ENCODE assay signal across 9 cellular contexts in genomic region chr16:27241658-27242057, GRCh38. TPM values are rescaled to one million over a fixed set of nuclear protein-coding genes. Genes with fewer than 3 reads are reported as not detected.
DNase-seq lines count a peak whose midpoint lies in the region; FAIRE-seq lines count a peak whose summit lies in the region.
"Had no signal": no experiment of that assay in that cellular context is flagged by ENCODE, and none has a peak within 500 bp of the region (broad histone marks: within the 10 kb centered on the region; RNA-seq: fewer than 3 reads in every experiment).

No MANE protein-coding gene starts in this region.

- no peaks in the 10 kb centered on the region for H3K36me3 ChIP-seq in small intestine (ENCODE audit: control insufficient read depth in 2 of 2, insufficient read depth in 2 of 2, low read length in 2 of 2)

- no peak for FAIRE-seq in small intestine (lab: Jason Lieb, UNC)

- peak overlapping the region; percentile 22 to 76 for H3K27ac ChIP-seq in small intestine (ENCODE audit: low read depth in 1 of 2, low read length in 1 of 2)

- H3K4me3 Mint-ChIP-seq in activated CD4-positive, alpha-beta memory T cell treated with anti-CD3 and anti-CD28 coated beads, Interleukin-2, amount 10 ng/mL, durations not matched to agents 7 days and 5 days: no peak overlapping the region

- H3K27ac Mint-ChIP-seq in activated CD4-positive, alpha-beta memory T cell treated with anti-CD3 and anti-CD28 coated beads, Interleukin-2, amount 10 ng/mL, durations not matched to agents 7 days and 5 days: no peak overlapping the region

- peaks cover 89% of the 10 kb centered on the region for H3K4me1 Mint-ChIP-seq in activated CD4-positive, alpha-beta memory T cell treated with anti-CD3 and anti-CD28 coated beads, Interleukin-2, amount 10 ng/mL, durations not matched to agents 7 days and 5 days

- POLR2A ChIA-PET in activated CD4-positive, alpha-beta memory T cell treated with anti-CD3 and anti-CD28 coated beads, Interleukin-2, amount 10 ng/mL, durations not matched to agents 7 days and 5 days (lab: Charles Lee): interaction anchor here (12.0 to 14.5 kb wide), 2 partner anchors 31 to 77 kb away, joined by 243 to 448 read pairs; partner anchors contain the start of genes IL4R and NSMCE1

- no peaks in the 10 kb centered on the region for H3K27me3 ChIP-seq in small intestine (ENCODE audit: control insufficient read depth in 2 of 2, insufficient read depth in 2 of 2, low read length in 2 of 2)

- 75 to 82% (median 77%) methylated on average over 13 of the region's 13 CpGs for WGBS in small intestine, 3 donors

- CTCF ChIA-PET in activated CD4-positive, alpha-beta memory T cell treated with anti-CD3 and anti-CD28 coated beads, Interleukin-2, amount 10 ng/mL, durations not matched to agents 7 days and 5 days (lab: Charles Lee): interaction anchor here (0.9 to 1.4 kb wide), 2 partner anchors 11 to 42 kb away, joined by 3 read pairs; no protein-coding TSS in a partner anchor

- peak; percentile 25 for DNase-seq in EL
- DNase-seq in activated CD4-positive, alpha-beta memory T cell treated with anti-CD3 and anti-CD28 coated beads, Interleukin-2, amount 10 ng/mL, durations not matched to agents 7 days and 5 days: peak; percentile 2
- DNase-seq in iris pigment epithelial cell (ENCODE audit: low read depth): peak; percentile 45
- no peak for DNase-seq in small intestine
- DNase-seq in NAMALWA (ENCODE audit: low spot score): no peak
- DNase-seq in SKM-1 treated with dmso at 0.1 percent for 144 hours (lab: John Stamatoyannopoulos, UW; ENCODE audit: unreplicated experiment): no peak
- DNase-seq in DMS153 treated with DMSO at 0.1 percent for 48 hours (lab: John Stamatoyannopoulos, UW; ENCODE audit: unreplicated experiment): no peak
- DNase-seq: NCI-H345, SIG-M5 had no signal

- peaks cover 54% of the 10 kb centered on the region for H3K36me3 Mint-ChIP-seq in activated CD4-positive, alpha-beta memory T cell treated with anti-CD3 and anti-CD28 coated beads, Interleukin-2, amount 10 ng/mL, durations not matched to agents 7 days and 5 days (ENCODE audit: low read depth)

- no peaks in the 10 kb centered on the region for H3K27me3 Mint-ChIP-seq in activated CD4-positive, alpha-beta memory T cell treated with anti-CD3 and anti-CD28 coated beads, Interleukin-2, amount 10 ng/mL, durations not matched to agents 7 days and 5 days

- no peak overlapping the region for H3K4me3 ChIP-seq in small intestine (ENCODE audit: low read depth in 1 of 2, low read length in 2 of 2)

- no peaks in the 10 kb centered on the region for H3K9me3 ChIP-seq in small intestine (ENCODE audit: control insufficient read depth, low read depth)

- H3K4me1 ChIP-seq in small intestine (ENCODE audit: control insufficient read depth in 2 of 2, insufficient read depth in 1 of 2, low read depth in 1 of 2, low read length in 1 of 2): peaks cover 0 to 12% of the 10 kb centered on the region in 2 donors

- no peaks in the 10 kb centered on the region for H3K9me3 Mint-ChIP-seq in activated CD4-positive, alpha-beta memory T cell treated with anti-CD3 and anti-CD28 coated beads, Interleukin-2, amount 10 ng/mL, durations not matched to agents 7 days and 5 days

RNA-seq across cellular contexts. Expression of gene NSMCE1, which starts 26.9 kb away (rescaled TPM):
- total RNA-seq in activated CD4-positive, alpha-beta memory T cell treated with anti-CD3 and anti-CD28 coated beads, Interleukin-2, amount 10 ng/mL, durations not matched to agents 7 days and 5 days: 100 to 1,000 TPM; 100 to 106 TPM
- 10 to 100 TPM; 37.8 to 66.1 (median 42.7) TPM for polyA plus RNA-seq in small intestine

RNA-seq across cellular contexts. Expression of gene KDM8, which starts 38.3 kb away (rescaled TPM):
- 10 to 100 TPM; 12.7 to 14.3 TPM for total RNA-seq in activated CD4-positive, alpha-beta memory T cell treated with anti-CD3 and anti-CD28 coated beads, Interleukin-2, amount 10 ng/mL, durations not matched to agents 7 days and 5 days
- polyA plus RNA-seq in small intestine: 100 to 1,000 TPM in 1 of 3 donors, 10 to 100 TPM in 1, 1 to 10 TPM in 1; 8.7 to 117 (median 67.6) TPM

Comparison
In these comparisons a context has a peak if more than half of its experiments do, and no peak if none do; other contexts are left out.
1. DNase-seq: peak in EL (single experiment), activated CD4-positive, alpha-beta memory T cell treated with anti-CD3 and anti-CD28 coated beads, Interleukin-2, amount 10 ng/mL, durations not matched to agents 7 days and 5 days (single experiment) and iris pigment epithelial cell (single experiment); none in small intestine (single experiment), NAMALWA (single experiment), SKM-1 treated with dmso at 0.1 percent for 144 hours (single experiment) and DMS153 treated with DMSO at 0.1 percent for 48 hours (single experiment).